ENCODE assay signal across 25 cellular contexts in the genomic region with DNA sequence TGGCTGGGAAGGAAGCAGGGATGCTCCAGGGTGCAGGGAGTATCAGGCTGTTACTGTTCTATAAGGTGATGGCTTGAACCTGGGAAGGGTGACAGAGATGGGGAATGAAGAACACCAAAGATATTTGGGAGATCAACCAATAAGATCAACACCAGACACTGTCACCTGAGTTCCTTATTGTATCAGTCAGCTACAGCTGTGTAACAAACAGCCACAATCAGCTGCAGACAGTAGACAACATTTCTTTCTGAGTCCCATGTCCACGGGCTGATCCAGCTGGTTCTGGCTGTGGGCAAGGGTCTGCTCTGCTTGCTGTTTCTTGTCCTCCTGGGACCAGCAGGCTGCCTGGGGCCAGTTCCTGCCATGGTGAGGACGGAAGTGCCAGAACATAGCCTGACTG.
"Had no signal": no experiment of that assay in that cellular context is flagged by ENCODE, and none has a peak within 500 bp of the region (broad histone marks: within the 10 kb centered on the region; RNA-seq: fewer than 3 reads in every experiment).

No MANE protein-coding gene starts in this region.

- H3K36me3 Mint-ChIP-seq: activated naive CD4-positive, alpha-beta T cell treated with anti-CD3 and anti-CD28 coated beads, Interleukin-2, amount 10 ng/mL, durations not matched to agents 7 days and 5 days; activated naive CD8-positive, alpha-beta T cell treated with anti-CD3 and anti-CD28 coated beads, Interleukin-2, amount 10 ng/mL, durations not matched to agents 7 days and 5 days; brain had no signal

- ATAC-seq: activated CD4-positive, CD25-positive, alpha-beta regulatory T cell treated with anti-CD3 and anti-CD28 coated beads, Interleukin-2, amount 50 U/mL, for 24 hours; activated CD8-positive, alpha-beta T cell treated with anti-CD3 and anti-CD28 coated beads for 36 hours; activated naive CD4-positive, alpha-beta T cell treated with anti-CD3 and anti-CD28 coated beads, Interleukin-2, amount 50 U/mL, for 72 hours; activated T-cell treated with anti-CD3 and anti-CD28 coated beads, Interleukin-2, amount 50 U/mL, for 72 hours; gastroesophageal sphincter; T-helper 17 cell had no signal

- H3K27ac Mint-ChIP-seq: activated B cell treated with CpG ODN at 0.5 μM for 24 hours; activated CD8-positive, alpha-beta T cell treated with anti-CD3 and anti-CD28 coated beads for 36 hours; activated naive CD4-positive, alpha-beta T cell treated with anti-CD3 and anti-CD28 coated beads, Interleukin-2, amount 10 ng/mL, durations not matched to agents 7 days and 5 days; activated naive CD4-positive, alpha-beta T cell treated with anti-CD3 and anti-CD28 coated beads, Interleukin-2, amount 50 U/mL, for 72 hours; activated naive CD8-positive, alpha-beta T cell treated with anti-CD3 and anti-CD28 coated beads, Interleukin-2, amount 10 ng/mL, durations not matched to agents 7 days and 5 days; activated T-cell treated with anti-CD3 and anti-CD28 coated beads, Interleukin-2, amount 50 U/mL, for 72 hours; brain; T-helper 17 cell; T-helper 2 cell treated with Interferon-gamma antibody and Interleukin-4, amounts not matched to agents 5 μg/mL and 100 μg/mL, for 36 hours had no signal

- H3K27me3 Mint-ChIP-seq: activated B cell treated with CpG ODN at 0.5 μM for 24 hours had no signal

- H3K9me3 Mint-ChIP-seq: activated B cell treated with CpG ODN at 0.5 μM for 24 hours had no signal

- H3K4me3 Mint-ChIP-seq: activated B cell treated with CpG ODN at 0.5 μM for 24 hours; activated CD8-positive, alpha-beta T cell treated with anti-CD3 and anti-CD28 coated beads for 36 hours; activated naive CD4-positive, alpha-beta T cell treated with anti-CD3 and anti-CD28 coated beads, Interleukin-2, amount 10 ng/mL, durations not matched to agents 7 days and 5 days; activated naive CD8-positive, alpha-beta T cell treated with anti-CD3 and anti-CD28 coated beads, Interleukin-2, amount 10 ng/mL, durations not matched to agents 7 days and 5 days; activated T-cell treated with anti-CD3 and anti-CD28 coated beads, Interleukin-2, amount 50 U/mL, for 72 hours; brain; T-helper 17 cell; T-helper 2 cell treated with Interferon-gamma antibody and Interleukin-4, amounts not matched to agents 5 μg/mL and 100 μg/mL, for 36 hours had no signal

- DNase-seq: activated B cell treated with CpG ODN at 0.5 μM for 24 hours; activated CD4-positive, alpha-beta T cell treated with anti-CD3 and anti-CD28 coated beads for 48 hours; activated CD4-positive, alpha-beta T cell treated with anti-CD3 and anti-CD28 coated beads, Interleukin-2, amount 50 U/mL, for 1 hour; activated CD4-positive, alpha-beta T cell treated with anti-CD3 and anti-CD28 coated beads, Interleukin-2, amount 50 U/mL, for 48 hours; activated CD8-positive, alpha-beta memory T cell treated with anti-CD3 and anti-CD28 coated beads for 24 hours; activated CD8-positive, alpha-beta T cell treated with anti-CD3 and anti-CD28 coated beads for 36 hours; activated gamma-delta T cell; activated naive CD4-positive, alpha-beta T cell; activated naive CD4-positive, alpha-beta T cell treated with anti-CD3 and anti-CD28 coated beads, Interleukin-2, amount 10 ng/mL, durations not matched to agents 7 days and 5 days; activated naive CD8-positive, alpha-beta T cell treated with anti-CD3 and anti-CD28 coated beads, Interleukin-2, amount 10 ng/mL, durations not matched to agents 7 days and 5 days; activated T-cell treated with anti-CD3 and anti-CD28 coated beads, Interleukin-2, amount 50 U/mL, for 72 hours; central memory CD4-positive, alpha-beta T cell; cerebellar nuclear complex; colonic mucosa; effector CD8-positive, alpha-beta T cell; esophagus squamous epithelium; foreskin melanocyte; T-helper 1 cell; T-helper 17 cell; T1000 had no signal
